16 cellular contexts compared by ENCODE assay signal in the genomic region with DNA sequence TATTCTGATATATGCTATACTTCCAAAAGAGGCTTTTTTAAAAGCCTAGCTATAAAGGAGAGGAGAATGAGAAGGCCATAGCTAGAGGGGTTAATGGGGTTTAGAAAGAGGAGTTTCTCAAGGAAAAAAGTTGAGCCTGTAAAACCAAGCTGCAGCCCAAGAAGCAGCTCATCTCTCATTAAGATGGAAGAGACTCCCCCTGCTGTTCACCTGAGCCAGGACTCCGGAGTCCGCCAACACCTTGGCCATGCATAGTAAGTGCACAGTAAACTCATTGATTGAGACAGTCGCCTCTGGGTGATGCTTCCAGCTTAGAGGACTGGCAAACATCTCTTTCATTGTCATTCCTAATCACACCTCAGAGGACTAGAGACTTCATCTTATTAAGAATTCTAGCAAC. TPM values are rescaled to one million over a fixed set of nuclear protein-coding genes. Genes with fewer than 3 reads are reported as not detected.
A peak's percentile ranks its signal among the peaks of the same experiment; 100 is the strongest.
DNase-seq lines count a peak whose midpoint lies in the region; ATAC-seq and TF ChIP-seq lines count a peak whose summit lies in the region.
"Had no signal": no experiment of that assay in that cellular context is flagged by ENCODE, and none has a peak within 500 bp of the region (broad histone marks: within the 10 kb centered on the region; RNA-seq: fewer than 3 reads in every experiment).

No MANE protein-coding gene starts in this region.

- H3K9me3 ChIP-seq in PC-3 (ENCODE audit: low read length), result no peaks in the 10 kb centered on the region
- H3K9me3 ChIP-seq: colonic mucosa had no signal

- 0 out of 2 replicates have a peak, but pooled peaks cover 8% of the 10 kb centered on the region for H3K27me3 ChIP-seq in PC-3 (ENCODE audit: low read length)
- H3K27me3 ChIP-seq: colonic mucosa had no signal

- H2AFZ ChIP-seq in PC-3 (ENCODE audit: low read length), result no peak overlapping the region

- no peaks in the 10 kb centered on the region for H3K9me3 Mint-ChIP-seq in activated T-cell treated with anti-CD3 and anti-CD28 coated beads, Interleukin-2, amount 50 U/mL, for 72 hours
- H3K9me3 Mint-ChIP-seq: activated CD4-positive, alpha-beta T cell treated with anti-CD3 and anti-CD28 coated beads, Interleukin-2, amount 10 ng/mL, durations not matched to agents 24 days and 14 days had no signal

- no peak overlapping the region for H3K27ac Mint-ChIP-seq in activated T-cell treated with anti-CD3 and anti-CD28 coated beads, Interleukin-2, amount 50 U/mL, for 72 hours
- H3K27ac Mint-ChIP-seq: activated CD4-positive, alpha-beta T cell treated with anti-CD3 and anti-CD28 coated beads, Interleukin-2, amount 10 ng/mL, durations not matched to agents 24 days and 14 days; activated naive CD4-positive, alpha-beta T cell treated with anti-CD3 and anti-CD28 coated beads, Interleukin-2, amount 10 ng/mL, durations not matched to agents 7 days and 5 days; immature natural killer cell; natural killer cell treated with Interleukin-12 subunit alpha and Interleukin-12 subunit beta and Interleukin-15 and Interleukin-18, amount 100 ng/mL, for 72 hours had no signal

- ATAC-seq in PC-3, result no peak
- no peak for ATAC-seq in activated T-cell treated with anti-CD3 and anti-CD28 coated beads, Interleukin-2, amount 50 U/mL, for 72 hours (replicated peaks in 1 of 2)
- ATAC-seq: natural killer cell treated with Interleukin-12 subunit alpha and Interleukin-12 subunit beta and Interleukin-15 and Interleukin-18, amount 100 ng/mL, for 72 hours had no signal

- H3K27me3 Mint-ChIP-seq in activated T-cell treated with anti-CD3 and anti-CD28 coated beads, Interleukin-2, amount 50 U/mL, for 72 hours (ENCODE audit: low read depth), result peaks cover 33% of the 10 kb centered on the region
- H3K27me3 Mint-ChIP-seq: activated CD4-positive, alpha-beta T cell treated with anti-CD3 and anti-CD28 coated beads, Interleukin-2, amount 10 ng/mL, durations not matched to agents 24 days and 14 days; activated naive CD4-positive, alpha-beta T cell treated with anti-CD3 and anti-CD28 coated beads, Interleukin-2, amount 10 ng/mL, durations not matched to agents 7 days and 5 days had no signal

- H3F3A ChIP-seq in PC-3 (ENCODE audit: low read length, unreplicated experiment), result no peaks in the 10 kb centered on the region

- H3K9me2 ChIP-seq in PC-3 (replicated peaks; ENCODE audit: low read length), result no peaks in the 10 kb centered on the region

- peak; percentile 20 for TF ChIP-seq CTCF in AG09309 (IDR thresholded peaks at IDR 0.05; ENCODE audit: control insufficient read depth, insufficient read depth, low read depth, low read length, missing control alignments)
- TF ChIP-seq CTCF in GM12873 (IDR thresholded peaks at IDR 0.05; ENCODE audit: insufficient read depth, low read depth, low read length, missing control alignments), result peak; percentile 36
- TF ChIP-seq CTCF in PC-3 (conservative IDR thresholded peaks at IDR 0.05; ENCODE audit: low read depth, low read length), result peak; percentile 36; the same call in 1 of the 2 replicates

- H4K20me1 ChIP-seq in PC-3 (ENCODE audit: low read length), result no peaks in the 10 kb centered on the region

- no peaks in the 10 kb centered on the region for H3K79me2 ChIP-seq in PC-3 (ENCODE audit: low read length)

- intact Hi-C loops in PC-3 (cut with micrococcal nuclease), result no loop called here

- no peak overlapping the region for H3K27ac ChIP-seq in PC-3 (ENCODE audit: low read length)
- H3K27ac ChIP-seq: colonic mucosa, epithelial cell of prostate had no signal

- no peak overlapping the region for H3K9ac ChIP-seq in PC-3 (ENCODE audit: low read length)

- H3K36me3 Mint-ChIP-seq in activated T-cell treated with anti-CD3 and anti-CD28 coated beads, Interleukin-2, amount 50 U/mL, for 72 hours (ENCODE audit: insufficient read depth in 2 of 2), result no peaks in the 10 kb centered on the region
- H3K36me3 Mint-ChIP-seq: activated naive CD4-positive, alpha-beta T cell treated with anti-CD3 and anti-CD28 coated beads, Interleukin-2, amount 10 ng/mL, durations not matched to agents 7 days and 5 days; immature natural killer cell; natural killer cell treated with Interleukin-12 subunit alpha and Interleukin-12 subunit beta and Interleukin-15 and Interleukin-18, amount 100 ng/mL, for 72 hours had no signal

- no TSS peak for BruUV-seq in PC-3 (replicated peaks; lab: Mats Ljungman, UMichigan)

- DNase-seq in AG09309 (ENCODE audit: low read depth) (no peak), PC-3 (peak; percentile 16), iPS-NIHi11 (ENCODE audit: low spot score) (peak; percentile 56), C1 segment of cervical spinal cord (lab: John Stamatoyannopoulos, UW) (no peak), NCI-H1417 treated with DMSO at 0.1 percent for 48 hours (lab: John Stamatoyannopoulos, UW) (no peak)
- DNase-seq in stimulated activated CD4-positive, alpha-beta T cell treated with anti-CD3 and anti-CD28 coated beads, Interleukin-15, amount 100 ng/mL, for 24 hours, result no peak
- no peak for DNase-seq in activated T-cell treated with anti-CD3 and anti-CD28 coated beads, Interleukin-2, amount 50 U/mL, for 72 hours
- DNase-seq: activated CD4-positive, alpha-beta T cell treated with anti-CD3 and anti-CD28 coated beads, Interleukin-2, amount 10 ng/mL, durations not matched to agents 24 days and 14 days; activated naive CD4-positive, alpha-beta T cell treated with anti-CD3 and anti-CD28 coated beads, Interleukin-2, amount 10 ng/mL, durations not matched to agents 7 days and 5 days; colonic mucosa; immature natural killer cell; NCI-H1105 treated with DMSO at 0.1 percent for 48 hours; T-helper 9 cell had no signal

- H3K4me3 Mint-ChIP-seq in activated T-cell treated with anti-CD3 and anti-CD28 coated beads, Interleukin-2, amount 50 U/mL, for 72 hours, result no peak overlapping the region
- H3K4me3 Mint-ChIP-seq: activated CD4-positive, alpha-beta T cell treated with anti-CD3 and anti-CD28 coated beads, Interleukin-2, amount 10 ng/mL, durations not matched to agents 24 days and 14 days; activated naive CD4-positive, alpha-beta T cell treated with anti-CD3 and anti-CD28 coated beads, Interleukin-2, amount 10 ng/mL, durations not matched to agents 7 days and 5 days; immature natural killer cell; natural killer cell treated with Interleukin-12 subunit alpha and Interleukin-12 subunit beta and Interleukin-15 and Interleukin-18, amount 100 ng/mL, for 72 hours had no signal

- no peaks in the 10 kb centered on the region for H3K4me1 ChIP-seq in PC-3 (ENCODE audit: insufficient read depth, low read length)
- H3K4me1 ChIP-seq: colonic mucosa had no signal

- H3K4me2 ChIP-seq in PC-3 (ENCODE audit: low read length), result no peak overlapping the region

- H3K4me1 Mint-ChIP-seq in activated T-cell treated with anti-CD3 and anti-CD28 coated beads, Interleukin-2, amount 50 U/mL, for 72 hours (ENCODE audit: low read depth), result no peaks in the 10 kb centered on the region
- H3K4me1 Mint-ChIP-seq: activated CD4-positive, alpha-beta T cell treated with anti-CD3 and anti-CD28 coated beads, Interleukin-2, amount 10 ng/mL, durations not matched to agents 24 days and 14 days; activated naive CD4-positive, alpha-beta T cell treated with anti-CD3 and anti-CD28 coated beads, Interleukin-2, amount 10 ng/mL, durations not matched to agents 7 days and 5 days; immature natural killer cell had no signal

- CTCF ChIA-PET in PC-3 (lab: Charles Lee), result no interaction called here

- no peaks in the 10 kb centered on the region for H3K36me3 ChIP-seq in PC-3 (ENCODE audit: low read depth, low read length)
- H3K36me3 ChIP-seq: colonic mucosa had no signal

- H3K4me3 ChIP-seq in AG09309 (ENCODE audit: control insufficient read depth, low read depth, low read length), result no peak overlapping the region
- no peak overlapping the region for H3K4me3 ChIP-seq in PC-3 (ENCODE audit: low read length)
- H3K4me3 ChIP-seq: colonic mucosa had no signal

- POLR2A ChIA-PET in PC-3 (lab: Charles Lee; ENCODE audit: unreplicated experiment), result no interaction called here

RNA-seq across cellular contexts. Expression of gene ANO2, which starts 46.2 kb away (rescaled TPM):
- not detected in 2 replicates for total RNA-seq in PC-3 (2014; rRNA removed)
- not detected for total RNA-seq in activated T-cell treated with anti-CD3 and anti-CD28 coated beads, Interleukin-2, amount 50 U/mL, for 72 hours
- total RNA-seq: activated CD4-positive, alpha-beta T cell treated with anti-CD3 and anti-CD28 coated beads, Interleukin-2, amount 10 ng/mL, durations not matched to agents 24 days and 14 days; natural killer cell treated with Interleukin-12 subunit alpha and Interleukin-12 subunit beta and Interleukin-15 and Interleukin-18, amount 100 ng/mL, for 72 hours had no signal

Comparison
In these comparisons a context has a peak if more than half of its experiments do, and no peak if none do; other contexts are left out.
1. DNase-seq: peak in PC-3 (single experiment) and iPS-NIHi11 (single experiment); none in AG09309 (single experiment), C1 segment of cervical spinal cord (0 of 14), stimulated activated CD4-positive, alpha-beta T cell treated with anti-CD3 and anti-CD28 coated beads, Interleukin-15, amount 100 ng/mL, for 24 hours (single experiment), activated T-cell treated with anti-CD3 and anti-CD28 coated beads, Interleukin-2, amount 50 U/mL, for 72 hours (0 of 2) and NCI-H1417 treated with DMSO at 0.1 percent for 48 hours (single experiment).
2. Peak in every context shown above with its lines, with median percentiles within 50 percentile points of each other: CTCF ChIP-seq.